Comparison of ENCODE assay signal across 11 cellular contexts in the genomic region with DNA sequence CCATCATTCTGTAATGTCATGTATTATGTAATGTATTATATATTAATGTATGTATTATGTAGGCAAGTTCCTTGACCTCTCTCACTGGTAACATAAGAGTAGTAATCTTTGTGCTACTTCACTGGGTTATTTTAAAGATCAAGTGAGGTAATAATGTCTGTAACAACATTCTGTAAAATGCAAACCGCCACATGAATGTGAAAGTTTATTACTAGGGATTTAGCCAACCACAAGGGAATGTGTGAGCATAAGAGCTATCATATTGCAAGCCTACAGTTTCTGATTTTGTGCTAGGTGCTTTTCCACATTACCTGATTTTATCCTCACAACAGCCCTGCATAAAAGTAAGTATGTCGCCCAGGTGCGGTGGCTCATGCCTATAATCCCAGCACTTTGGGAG. TPM values are rescaled to one million over a fixed set of nuclear protein-coding genes. Genes with fewer than 3 reads are reported as not detected.
"Had no signal": no experiment of that assay in that cellular context is flagged by ENCODE, and none has a peak within 500 bp of the region (broad histone marks: within the 10 kb centered on the region; RNA-seq: fewer than 3 reads in every experiment).

No MANE protein-coding gene starts in this region.

RNA-seq across cellular contexts. Expression of gene RHD, which starts 52.1 kb away (rescaled TPM):
- total RNA-seq: subcutaneous adipose tissue, suprapubic skin, thoracic aorta, thyroid gland, tibial nerve, transverse colon, upper lobe of right lung, ureter, vagina had no signal
- polyA plus RNA-seq: stomach, urinary bladder had no signal
